ENCODE assay signal across 29 cellular contexts in the genomic region with DNA sequence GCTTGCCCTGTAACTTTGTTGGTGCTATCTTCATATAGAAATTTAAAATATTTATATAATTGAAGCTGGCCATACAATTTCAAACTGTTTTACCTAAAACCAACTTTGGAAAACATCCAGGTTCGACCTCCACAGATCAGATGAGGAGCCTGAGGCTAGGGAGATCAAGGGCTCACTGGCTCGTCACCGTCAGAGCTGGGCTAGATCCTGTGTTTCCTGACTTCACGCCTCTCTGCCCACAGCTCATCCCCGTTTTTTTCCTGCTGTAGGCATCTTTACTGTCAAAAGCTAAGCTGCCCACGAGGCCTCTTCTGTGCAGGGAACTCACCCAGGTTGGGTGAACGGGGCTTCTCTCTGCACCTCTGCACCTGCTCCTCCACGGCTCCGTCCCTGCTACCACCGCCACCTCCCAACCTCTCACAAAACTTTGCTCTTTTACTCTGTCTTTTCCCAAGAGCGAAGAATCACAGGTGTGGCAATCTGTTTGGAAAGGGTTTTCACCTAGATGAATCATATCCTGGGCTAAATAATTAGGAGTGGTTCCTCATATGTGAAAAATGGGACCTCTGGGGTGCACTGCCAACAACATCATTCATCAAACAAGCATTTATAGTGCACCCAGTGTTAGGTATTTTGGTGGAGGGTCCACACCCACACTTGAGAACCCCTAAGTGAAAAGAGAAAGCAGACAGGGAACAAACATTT. TPM values are rescaled to one million over a fixed set of nuclear protein-coding genes. Genes with fewer than 3 reads are reported as not detected.
DNase-seq lines count a peak whose midpoint lies in the region; ATAC-seq, FAIRE-seq and TF ChIP-seq lines count a peak whose summit lies in the region.
"Had no signal": no experiment of that assay in that cellular context is flagged by ENCODE, and none has a peak within 500 bp of the region (broad histone marks: within the 10 kb centered on the region; RNA-seq: fewer than 3 reads in every experiment).

No MANE protein-coding gene starts in this region.

- peaks cover 13% of the 10 kb centered on the region for H3K4me1 Mint-ChIP-seq in Calu3 (ENCODE audit: low read depth, unreplicated experiment)

- H3K4me3 ChIP-seq in mucosa of descending colon: no peak overlapping the region
- H3K4me3 ChIP-seq: GM23248, pancreas, Peyer's patch, skin epidermis had no signal

- CTCF ChIA-PET in Calu3 (lab: Charles Lee): interaction anchor here (0.6 kb wide), 1 partner anchor 63 kb away, joined by 3 read pairs; no protein-coding TSS in a partner anchor

- no peaks in the 10 kb centered on the region for H3K36me3 ChIP-seq in mucosa of descending colon (ENCODE audit: low read depth)
- H3K36me3 ChIP-seq: brain microvascular endothelial cell, pancreas, Peyer's patch, WERI-Rb-1 had no signal

- FAIRE-seq in RCC 7860 (lab: Jason Lieb, UNC): no peak
- FAIRE-seq: pancreas had no signal

- H3K27ac ChIP-seq in foreskin keratinocyte (no peak overlapping the region), caudate nucleus (ENCODE audit: low read depth, low read length) (no peak overlapping the region)
- H3K27ac ChIP-seq: brain microvascular endothelial cell, GM23248, pancreas, Peyer's patch, skin epidermis, WERI-Rb-1 had no signal

- H3K4me1 ChIP-seq in foreskin keratinocyte: peaks cover 11% of the 10 kb centered on the region
- peaks cover 3% of the 10 kb centered on the region for H3K4me1 ChIP-seq in mucosa of descending colon (ENCODE audit: low read depth)
- H3K4me1 ChIP-seq: pancreas, Peyer's patch had no signal

- no peaks in the 10 kb centered on the region for H3K27me3 ChIP-seq in foreskin keratinocyte
- H3K27me3 ChIP-seq: brain microvascular endothelial cell, pancreas, Peyer's patch had no signal

- TF ChIP-seq CTCF in Calu3 (IDR thresholded peaks at IDR 0.05; ENCODE audit: unreplicated experiment): no peak
- no peak for TF ChIP-seq CTCF in foreskin keratinocyte (conservative IDR thresholded peaks at IDR 0.05)
- TF ChIP-seq CTCF in mucosa of descending colon (IDR thresholded peaks at IDR 0.05): no peak

- BruUV-seq in Calu3 (replicated peaks; lab: Mats Ljungman, UMichigan): no TSS peak

- peaks cover 4% of the 10 kb centered on the region for H3K36me3 Mint-ChIP-seq in Calu3 (ENCODE audit: insufficient read depth, unreplicated experiment)
- H3K36me3 Mint-ChIP-seq: activated naive CD4-positive, alpha-beta T cell treated with anti-CD3 and anti-CD28 coated beads, Interleukin-2, amount 50 U/mL, for 24 hours; stimulated activated naive B cell treated with anti-CD40 and anti-IgM and Interleukin-4, amounts not matched to agents 10 μg/mL and 1 μg/mL and 100 μg/mL, for 72 hours had no signal

- intact Hi-C loops in Calu3 (cut with micrococcal nuclease; ENCODE audit: unreplicated experiment) (no loop called here), mucosa of descending colon (cut with DNase I, micrococcal nuclease) (no loop called here)

- no peaks in the 10 kb centered on the region for H3K9me3 ChIP-seq in mucosa of descending colon
- H3K9me3 ChIP-seq: pancreas, Peyer's patch had no signal

- peak overlapping the region; percentile 25 for H3K4me3 Mint-ChIP-seq in Calu3 (ENCODE audit: low read depth, unreplicated experiment)
- H3K4me3 Mint-ChIP-seq: activated naive CD4-positive, alpha-beta T cell treated with anti-CD3 and anti-CD28 coated beads, Interleukin-2, amount 50 U/mL, for 24 hours; stimulated activated naive B cell treated with anti-CD40 and anti-IgM and Interleukin-4, amounts not matched to agents 10 μg/mL and 1 μg/mL and 100 μg/mL, for 72 hours had no signal

- DNase-seq in Calu3 (no peak), RCC 7860 (ENCODE audit: low spot score) (peak; percentile 5), foreskin keratinocyte (peak; percentile 71 to 85), mucosa of descending colon (no peak), caudate nucleus (lab: John Stamatoyannopoulos, UW) (no peak), NCI-H2081 treated with DMSO at 0.1 percent for 48 hours (lab: John Stamatoyannopoulos, UW) (no peak)
- DNase-seq: activated CD4-positive, alpha-beta T cell treated with anti-CD3 and anti-CD28 coated beads for 48 hours; activated CD8-positive, alpha-beta memory T cell treated with anti-CD3 and anti-CD28 coated beads for 24 hours; amygdala; brain microvascular endothelial cell; C1 segment of cervical spinal cord; glutamatergic neuron; NCI-H1092 treated with DMSO at 0.1 percent for 48 hours; NCI-H187 treated with DMSO at 0.1 percent for 48 hours; NCI-H526 treated with DMSO at 0.1 percent for 48 hours; NK-92 treated with Interleukin-12 subunit alpha and Interleukin-12 subunit beta, amount 100 ng/mL, for 24 hours; Peyer's patch; stimulated activated naive B cell treated with anti-CD40 and anti-IgM and Interleukin-4, amounts not matched to agents 10 μg/mL and 1 μg/mL and 100 μg/mL, for 72 hours; substantia nigra; SW 1271; T1000; trophoblast cell; WERI-Rb-1 had no signal

- H3K27me3 Mint-ChIP-seq in Calu3 (ENCODE audit: unreplicated experiment): no peaks in the 10 kb centered on the region

- H3K27ac Mint-ChIP-seq in Calu3 (ENCODE audit: unreplicated experiment): peak overlapping the region; percentile 44
- H3K27ac Mint-ChIP-seq: activated naive CD4-positive, alpha-beta T cell treated with anti-CD3 and anti-CD28 coated beads, Interleukin-2, amount 50 U/mL, for 24 hours had no signal

- no peaks in the 10 kb centered on the region for H3K9me3 Mint-ChIP-seq in Calu3 (ENCODE audit: low read depth, unreplicated experiment)
- H3K9me3 Mint-ChIP-seq: activated naive CD4-positive, alpha-beta T cell treated with anti-CD3 and anti-CD28 coated beads, Interleukin-2, amount 50 U/mL, for 24 hours; stimulated activated naive B cell treated with anti-CD40 and anti-IgM and Interleukin-4, amounts not matched to agents 10 μg/mL and 1 μg/mL and 100 μg/mL, for 72 hours had no signal

- ATAC-seq in foreskin keratinocyte (peak; percentile 84), mucosa of descending colon (peak; percentile 62), GM21786 (IDR thresholded peaks at IDR 0.05; ENCODE audit: unreplicated experiment) (no peak), HG02970 (IDR thresholded peaks at IDR 0.05; ENCODE audit: low FRiP score, unreplicated experiment) (no peak)
- ATAC-seq: pancreas; stimulated activated naive B cell treated with anti-CD40 and anti-IgM and Interleukin-4, amounts not matched to agents 10 μg/mL and 1 μg/mL and 100 μg/mL, for 72 hours had no signal

RNA-seq across cellular contexts. Expression of a gene that starts 24.8 kb away (rescaled TPM):
- 29.0 and 37.3 TPM in 2 replicates for total RNA-seq in Calu3 (2022)
- total RNA-seq in foreskin keratinocyte: 4.5 and 6.4 TPM in 2 replicates
- polyA plus RNA-seq in foreskin keratinocyte: 2.4 and 2.6 TPM in 2 replicates
- 10 to 100 TPM; 44.3 to 73.6 (median 54.6) TPM for total RNA-seq in mucosa of descending colon

RNA-seq across cellular contexts. Expression of a gene that starts 45.6 kb away (rescaled TPM):
- total RNA-seq in Calu3 (2022): 2.9 and 3.6 TPM in 2 replicates
- 0.58 and 0.67 TPM in 2 replicates for total RNA-seq in foreskin keratinocyte
- 0.65 and 1.3 TPM in 2 replicates for polyA plus RNA-seq in foreskin keratinocyte
- 1 to 10 TPM; 3.5 to 8.5 (median 6.9) TPM for total RNA-seq in mucosa of descending colon
- total RNA-seq: GM23248 had no signal
- polyA plus RNA-seq: GM23248 had no signal

RNA-seq across cellular contexts. Expression of a gene that starts 48.1 kb away (rescaled TPM):
- 36.3 and 36.6 TPM in 2 replicates for total RNA-seq in Calu3 (2022)
- 119 and 136 TPM in 2 replicates for total RNA-seq in foreskin keratinocyte
- polyA plus RNA-seq in foreskin keratinocyte: 143 and 146 TPM in 2 replicates
- total RNA-seq in mucosa of descending colon: 10 to 100 TPM; 51.2 to 73.5 (median 58.2) TPM

RNA-seq across cellular contexts. Expression of a gene that starts 48.6 kb away (rescaled TPM):
- total RNA-seq in Calu3 (2022): 8.0 and 8.4 TPM in 2 replicates
- total RNA-seq in foreskin keratinocyte: 8.9 and 10.2 TPM in 2 replicates
- polyA plus RNA-seq in foreskin keratinocyte: 4.8 and 6.6 TPM in 2 replicates
- total RNA-seq in mucosa of descending colon: 10 to 100 TPM; 11.5 to 17.0 (median 12.2) TPM

Comparison
In these comparisons a context has a peak if more than half of its experiments do, and no peak if none do; other contexts are left out.
1. DNase-seq: peak in RCC 7860 (single experiment) and foreskin keratinocyte (2 of 2); none in Calu3 (single experiment), mucosa of descending colon (0 of 3), caudate nucleus (0 of 61) and NCI-H2081 treated with DMSO at 0.1 percent for 48 hours (single experiment).
2. ATAC-seq: peak in foreskin keratinocyte (single experiment) and mucosa of descending colon (single experiment); none in GM21786 (single experiment) and HG02970 (single experiment).